In the genomic region with DNA sequence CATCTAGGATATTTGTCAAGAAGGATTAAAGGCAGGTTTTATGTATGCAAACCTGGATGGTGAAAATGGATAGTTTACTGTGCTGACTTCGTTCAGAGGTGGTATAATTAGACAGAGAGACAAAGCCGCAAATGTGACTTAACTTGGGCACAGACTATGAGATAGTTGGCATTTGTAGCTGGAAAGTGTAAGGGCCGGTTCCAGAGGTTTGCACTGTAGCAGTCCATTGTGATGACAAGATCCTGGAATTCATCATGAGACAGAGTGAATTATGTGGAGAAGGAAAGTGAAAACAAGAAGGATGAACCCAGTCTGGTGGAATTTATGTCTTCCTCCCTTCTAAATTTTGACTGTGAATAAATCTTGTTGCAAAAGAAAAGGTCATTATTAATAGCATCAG, we compare ENCODE assay signal across 7 cellular contexts.
"Had no signal": no experiment of that assay in that cellular context is flagged by ENCODE, and none has a peak within 500 bp of the region (broad histone marks: within the 10 kb centered on the region; RNA-seq: fewer than 3 reads in every experiment).

No MANE protein-coding gene starts in this region.

- ATAC-seq: K562 had no signal

- FAIRE-seq: H54, HTR-8/SVneo, K562 had no signal

- DNase-seq: GOT3, H9, HCEC 1CT, IMR-90 had no signal

- H3K4me3 ChIP-seq: K562 had no signal
